ENCODE assay signal across 21 cellular contexts in the genomic region with DNA sequence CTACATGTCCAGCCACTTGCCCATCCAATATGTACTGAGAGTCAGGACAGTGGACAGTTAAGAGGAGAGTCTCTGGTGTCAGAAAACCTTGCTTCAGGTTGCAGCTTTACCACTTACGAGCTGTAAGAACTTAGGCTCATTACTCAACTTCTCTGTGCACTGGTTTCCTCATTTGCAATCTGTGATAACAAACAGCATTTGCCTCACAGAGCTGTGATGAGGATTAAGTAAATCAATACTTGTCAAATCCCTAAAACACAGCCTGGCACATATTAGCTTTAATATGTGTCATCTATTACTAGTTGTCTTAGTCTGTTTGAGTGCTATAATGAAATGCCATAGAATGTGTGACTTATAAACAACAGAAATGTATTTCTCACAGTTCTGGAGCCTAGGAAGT.
"Had no signal": no experiment of that assay in that cellular context is flagged by ENCODE, and none has a peak within 500 bp of the region (broad histone marks: within the 10 kb centered on the region; RNA-seq: fewer than 3 reads in every experiment).

No MANE protein-coding gene starts in this region.

- H3K4me3 ChIP-seq: ascending aorta, coronary artery, left lung, psoas muscle, transverse colon, vagina had no signal

- H3K9me3 Mint-ChIP-seq: activated CD4-positive, alpha-beta T cell treated with anti-CD3 and anti-CD28 coated beads, Interleukin-2, amount 10 ng/mL, durations not matched to agents 7 days and 5 days; activated naive CD4-positive, alpha-beta T cell treated with anti-CD3 and anti-CD28 coated beads for 36 hours; activated T-cell treated with anti-CD3 and anti-CD28 coated beads, Interleukin-2, amount 50 U/mL, for 4 hours; central memory CD8-positive, alpha-beta T cell; neural crest cell had no signal

- DNase-seq: activated CD4-positive, alpha-beta T cell treated with anti-CD3 and anti-CD28 coated beads, Interleukin-2, amount 10 ng/mL, durations not matched to agents 7 days and 5 days; activated CD8-positive, alpha-beta memory T cell treated with anti-CD3 and anti-CD28 coated beads, Interleukin-2, amount 50 U/mL, for 4 hours; activated naive CD4-positive, alpha-beta T cell treated with anti-CD3 and anti-CD28 coated beads for 36 hours; activated T-cell treated with anti-CD3 and anti-CD28 coated beads, Interleukin-2, amount 50 U/mL, for 4 hours; erythroblast; foreskin melanocyte; head of caudate nucleus; kidney; left lung; psoas muscle; right cardiac atrium; stimulated activated CD4-positive, alpha-beta T cell treated with anti-CD3 and anti-CD28 coated beads, Interleukin-2, amount 100 ng/mL, for 24 hours; stimulated activated naive CD8-positive, alpha-beta T cell treated with anti-CD3 and anti-CD28 coated beads, Interleukin-15, Interleukin-2, amounts not matched to agents 100 U/mL and 50 U/mL, for 24 hours; T-helper 9 cell; transverse colon had no signal

- H3K27ac Mint-ChIP-seq: activated CD4-positive, alpha-beta T cell treated with anti-CD3 and anti-CD28 coated beads, Interleukin-2, amount 10 ng/mL, durations not matched to agents 7 days and 5 days; activated naive CD4-positive, alpha-beta T cell treated with anti-CD3 and anti-CD28 coated beads for 36 hours had no signal

- H3K4me1 Mint-ChIP-seq: neural crest cell had no signal

- H3K27me3 Mint-ChIP-seq: activated CD4-positive, alpha-beta T cell treated with anti-CD3 and anti-CD28 coated beads, Interleukin-2, amount 10 ng/mL, durations not matched to agents 7 days and 5 days; central memory CD8-positive, alpha-beta T cell had no signal

- H3K4me3 Mint-ChIP-seq: activated CD4-positive, alpha-beta T cell treated with anti-CD3 and anti-CD28 coated beads, Interleukin-2, amount 10 ng/mL, durations not matched to agents 7 days and 5 days; activated naive CD4-positive, alpha-beta T cell treated with anti-CD3 and anti-CD28 coated beads for 36 hours; activated T-cell treated with anti-CD3 and anti-CD28 coated beads, Interleukin-2, amount 50 U/mL, for 4 hours; central memory CD8-positive, alpha-beta T cell; neural crest cell had no signal

- FAIRE-seq: endometrium, kidney had no signal
